In genomic region chr18:11005528-11005927, GRCh38 we compare ENCODE assay signal across 1 cellular context.
TF ChIP-seq lines count a peak whose summit lies in the region.

No MANE protein-coding gene starts in this region.

TF ChIP-seq in HepG2, 621 proteins besides CTCF, POLR2A, EP300 and RAD21 (continued from another document and continues in another):
- peak; percentile 95 for TF ChIP-seq DPF2 (CRISPR knock-in tag; IDR thresholded peaks at IDR 0.05; ENCODE audit: borderline replicate concordance, low read depth)
- no peak for TF ChIP-seq ZFP90 (CRISPR knock-in tag; IDR thresholded peaks at IDR 0.05; ENCODE audit: borderline replicate concordance)
- TF ChIP-seq ZFX (CRISPR knock-in tag; IDR thresholded peaks at IDR 0.05; ENCODE audit: low read depth): peak; percentile 81
- peak; percentile 29 for TF ChIP-seq ZEB1 (IDR thresholded peaks at IDR 0.05; ENCODE audit: insufficient replicate concordance, low read depth)
- no peak for TF ChIP-seq ZNF274 (CRISPR knock-in tag; IDR thresholded peaks at IDR 0.05)
- peak; percentile 48 for TF ChIP-seq SOX13 (IDR thresholded peaks at IDR 0.05)
- peak in 1 of 2 experiments; percentile 93; a peak in 2 of 4 replicates for TF ChIP-seq SOX13 (CRISPR knock-in tag; conservative IDR thresholded peaks at IDR 0.05 in 1 of 2, IDR thresholded peaks at IDR 0.05 in 1 of 2)
- TF ChIP-seq ZNF678 (CRISPR knock-in tag; IDR thresholded peaks at IDR 0.05): no peak
- TF ChIP-seq AHR (CRISPR knock-in tag; IDR thresholded peaks at IDR 0.05): peak; percentile 100
- no peak for TF ChIP-seq KLF6 (CRISPR knock-in tag; IDR thresholded peaks at IDR 0.05)
- 0 out of 2 replicates have a peak, but pooled peaks have one; percentile 39 for TF ChIP-seq ZNF775 (CRISPR knock-in tag; IDR thresholded peaks at IDR 0.05; ENCODE audit: borderline replicate concordance)
- TF ChIP-seq JUN (CRISPR knock-in tag; IDR thresholded peaks at IDR 0.05): peak; percentile 97
- TF ChIP-seq YY1 (IDR thresholded peaks at IDR 0.05; ENCODE audit: insufficient read depth, insufficient replicate concordance, low read depth, low read length): no peak
- no peak for TF ChIP-seq ZFP36L2 (CRISPR knock-in tag; IDR thresholded peaks at IDR 0.05)
- no peak for TF ChIP-seq NBN (conservative IDR thresholded peaks at IDR 0.05)
- TF ChIP-seq MYNN (CRISPR knock-in tag; IDR thresholded peaks at IDR 0.05; ENCODE audit: low read depth): no peak
- TF ChIP-seq CBFB (CRISPR knock-in tag; IDR thresholded peaks at IDR 0.05): peak; percentile 63; the same call in 1 of the 2 replicates
- TF ChIP-seq TBP (CRISPR knock-in tag; IDR thresholded peaks at IDR 0.05): no peak
- no peak for TF ChIP-seq KLF15 (CRISPR knock-in tag; IDR thresholded peaks at IDR 0.05; ENCODE audit: borderline replicate concordance)
- no peak for TF ChIP-seq ZBTB14 (CRISPR knock-in tag; IDR thresholded peaks at IDR 0.05)
- TF ChIP-seq JUND (CRISPR knock-in tag; IDR thresholded peaks at IDR 0.05): peak; percentile 97
- TF ChIP-seq ZNF24 (IDR thresholded peaks at IDR 0.05): 0 out of 2 replicates have a peak, but pooled peaks have one; percentile 37
- no peak for TF ChIP-seq MAFG (CRISPR knock-in tag; IDR thresholded peaks at IDR 0.05)
- TF ChIP-seq ZNF879 (CRISPR knock-in tag; IDR thresholded peaks at IDR 0.05): no peak
- TF ChIP-seq SP1 (IDR thresholded peaks at IDR 0.05): no peak
- no peak for TF ChIP-seq SP1 (CRISPR knock-in tag; IDR thresholded peaks at IDR 0.05)
- TF ChIP-seq, protein P1, sequence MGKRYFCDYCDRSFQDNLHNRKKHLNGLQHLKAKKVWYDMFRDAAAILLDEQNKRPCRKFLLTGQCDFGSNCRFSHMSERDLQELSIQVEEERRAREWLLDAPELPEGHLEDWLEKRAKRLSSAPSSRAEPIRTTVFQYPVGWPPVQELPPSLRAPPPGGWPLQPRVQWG (CRISPR knock-in tag; IDR thresholded peaks at IDR 0.05; ENCODE audit: borderline replicate concordance, low read depth): no peak
- TF ChIP-seq NR1H2 (CRISPR knock-in tag; IDR thresholded peaks at IDR 0.05; ENCODE audit: borderline replicate concordance, low read depth): no peak
- no peak for TF ChIP-seq ZNF816 (CRISPR knock-in tag; IDR thresholded peaks at IDR 0.05; ENCODE audit: borderline replicate concordance)
- peak; percentile 90; the same call in 1 of the 2 replicates for TF ChIP-seq RERE (CRISPR knock-in tag; IDR thresholded peaks at IDR 0.05; ENCODE audit: low read depth)
- no peak for TF ChIP-seq NCOA1 (CRISPR knock-in tag; IDR thresholded peaks at IDR 0.05)
- TF ChIP-seq ZNF841 (CRISPR knock-in tag; IDR thresholded peaks at IDR 0.05; ENCODE audit: borderline replicate concordance): no peak
- no peak for TF ChIP-seq ZNF496 (CRISPR knock-in tag; IDR thresholded peaks at IDR 0.05; ENCODE audit: insufficient replicate concordance)
- TF ChIP-seq ZNF12 (CRISPR knock-in tag; IDR thresholded peaks at IDR 0.05): peak; percentile 74; the same call in 1 of the 2 replicates
- TF ChIP-seq ZNF562 (CRISPR knock-in tag; IDR thresholded peaks at IDR 0.05; ENCODE audit: borderline replicate concordance): no peak
- no peak for TF ChIP-seq TP53 (CRISPR knock-in tag; conservative IDR thresholded peaks at IDR 0.05)
- TF ChIP-seq PHF5A (CRISPR knock-in tag; IDR thresholded peaks at IDR 0.05; ENCODE audit: low read depth, unreplicated experiment): peak; percentile 55
- TF ChIP-seq DRAP1 (CRISPR knock-in tag; IDR thresholded peaks at IDR 0.05): peak; percentile 81
- TF ChIP-seq NRL (CRISPR knock-in tag; IDR thresholded peaks at IDR 0.05; ENCODE audit: borderline replicate concordance): no peak
- TF ChIP-seq ZNF740 (CRISPR knock-in tag; IDR thresholded peaks at IDR 0.05): no peak
- TF ChIP-seq ZNF333 (CRISPR knock-in tag; IDR thresholded peaks at IDR 0.05; ENCODE audit: borderline replicate concordance): no peak
- no peak for TF ChIP-seq ZNF550 (CRISPR knock-in tag; IDR thresholded peaks at IDR 0.05; ENCODE audit: borderline replicate concordance)
- peak in 1 of 2 experiments; percentile 72; a peak in 1 of 4 replicates for TF ChIP-seq HMGXB4 (CRISPR knock-in tag; IDR thresholded peaks at IDR 0.05; ENCODE audit: borderline replicate concordance in 1 of 2, low read depth in 1 of 2)
- peak; percentile 69; the same call in 1 of the 2 replicates for TF ChIP-seq ZNF567 (CRISPR knock-in tag; IDR thresholded peaks at IDR 0.05; ENCODE audit: borderline replicate concordance)
- no peak for TF ChIP-seq DNMT3B (CRISPR knock-in tag; conservative IDR thresholded peaks at IDR 0.05)
- TF ChIP-seq NR2F6 (IDR thresholded peaks at IDR 0.05): peak; percentile 96
- TF ChIP-seq NR2F6 (CRISPR knock-in tag; IDR thresholded peaks at IDR 0.05): peak; percentile 98
- no peak; the same call in 1 of the 2 replicates for TF ChIP-seq ZNF710 (CRISPR knock-in tag; IDR thresholded peaks at IDR 0.05; ENCODE audit: borderline replicate concordance)
- peak; percentile 94 for TF ChIP-seq KDM4B (CRISPR knock-in tag; IDR thresholded peaks at IDR 0.05)
- 0 out of 2 replicates have a peak, but pooled peaks have one; percentile 59 for TF ChIP-seq ZNF589 (CRISPR knock-in tag; conservative IDR thresholded peaks at IDR 0.05)
- TF ChIP-seq ZNF34 (CRISPR knock-in tag; IDR thresholded peaks at IDR 0.05; ENCODE audit: borderline replicate concordance): no peak
- TF ChIP-seq ZNF253 (CRISPR knock-in tag; IDR thresholded peaks at IDR 0.05; ENCODE audit: borderline replicate concordance): no peak
- no peak for TF ChIP-seq ZNF446 (CRISPR knock-in tag; IDR thresholded peaks at IDR 0.05)
- TF ChIP-seq ELK4 (CRISPR knock-in tag; IDR thresholded peaks at IDR 0.05; ENCODE audit: borderline replicate concordance): no peak
- TF ChIP-seq AKAP8 (CRISPR knock-in tag; IDR thresholded peaks at IDR 0.05): no peak
- TF ChIP-seq ZNF83 (CRISPR knock-in tag; IDR thresholded peaks at IDR 0.05; ENCODE audit: borderline replicate concordance): no peak
- TF ChIP-seq, protein P2, sequence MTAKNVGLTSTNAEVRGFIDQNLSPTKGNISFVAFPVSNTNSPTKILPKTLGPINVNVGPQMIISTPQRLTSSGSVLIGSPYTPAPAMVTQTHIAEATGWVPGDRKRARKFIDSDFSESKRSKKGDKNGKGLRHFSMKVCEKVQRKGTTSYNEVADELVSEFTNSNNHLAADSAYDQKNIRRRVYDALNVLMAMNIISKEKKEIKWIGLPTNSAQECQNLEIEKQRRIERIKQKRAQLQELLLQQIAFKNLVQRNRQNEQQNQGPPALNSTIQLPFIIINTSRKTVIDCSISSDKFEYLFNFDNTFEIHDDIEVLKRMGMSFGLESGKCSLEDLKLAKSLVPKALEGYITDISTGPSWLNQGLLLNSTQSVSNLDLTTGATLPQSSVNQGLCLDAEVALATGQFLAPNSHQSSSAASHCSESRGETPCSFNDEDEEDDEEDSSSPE (CRISPR knock-in tag; IDR thresholded peaks at IDR 0.05): 0 out of 2 replicates have a peak, but pooled peaks have one; percentile 40
- TF ChIP-seq CBX2 (IDR thresholded peaks at IDR 0.05; ENCODE audit: low read depth, low read length): no peak
- no peak for TF ChIP-seq CBX2 (CRISPR knock-in tag; IDR thresholded peaks at IDR 0.05; ENCODE audit: low read depth)
- no peak for TF ChIP-seq ZNF414 (CRISPR knock-in tag; IDR thresholded peaks at IDR 0.05)
- peak; percentile 74; the same call in 1 of the 2 replicates for TF ChIP-seq ZNF441 (CRISPR knock-in tag; IDR thresholded peaks at IDR 0.05; ENCODE audit: borderline replicate concordance)
- peak; percentile 61 for TF ChIP-seq SKI (IDR thresholded peaks at IDR 0.05; ENCODE audit: partially characterized antibody)
- TF ChIP-seq ZNF776 (CRISPR knock-in tag; IDR thresholded peaks at IDR 0.05): no peak
